In the genomic region with DNA sequence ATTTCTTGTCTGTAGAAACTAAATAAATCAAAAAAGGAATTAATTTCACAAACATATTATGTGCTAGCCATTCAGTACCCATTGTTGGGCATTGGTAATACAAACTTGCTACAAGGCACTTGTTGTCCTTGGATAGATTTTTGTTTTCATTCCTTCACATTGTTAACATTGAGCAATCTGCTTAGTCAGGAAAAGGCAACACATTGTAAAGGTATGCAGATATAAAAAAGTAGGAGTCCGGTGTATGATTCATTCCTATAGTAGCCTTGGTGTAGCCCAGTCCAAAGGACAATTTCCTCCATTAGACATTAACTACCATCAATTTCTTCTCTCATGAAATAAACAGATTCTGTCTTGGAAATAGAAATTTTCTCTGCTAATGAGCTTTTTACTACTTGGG, we compare ENCODE assay signal across 14 cellular contexts.
A peak's percentile ranks its signal among the peaks of the same experiment; 100 is the strongest.
DNase-seq lines count a peak whose midpoint lies in the region; ATAC-seq and FAIRE-seq lines count a peak whose summit lies in the region.
"Had no signal": no experiment of that assay in that cellular context is flagged by ENCODE, and none has a peak within 500 bp of the region (broad histone marks: within the 10 kb centered on the region; RNA-seq: fewer than 3 reads in every experiment).

No MANE protein-coding gene starts in this region.

- no peaks in the 10 kb centered on the region for H3K27me3 ChIP-seq in neuronal stem cell (ENCODE audit: control insufficient read depth in 3 of 3, insufficient read depth in 3 of 3, low read depth in 1 of 3, low read length in 3 of 3)

- H3K27ac ChIP-seq in epithelial cell of prostate (peak overlapping the region; percentile 51), neuronal stem cell (replicated peaks; ENCODE audit: low read length) (no peak overlapping the region)

- H2AK5ac ChIP-seq in neuronal stem cell (ENCODE audit: low read depth, low read length) = no peak overlapping the region

- peak; percentile 85 for DNase-seq in AG20443 (ENCODE audit: low spot score)
- peak; percentile 92 for DNase-seq in RCC 7860 (ENCODE audit: low spot score)
- peak; percentile 72 for DNase-seq in epithelial cell of prostate (ENCODE audit: low read depth, low spot score)
- peak; percentile 92 for DNase-seq in non-pigmented ciliary epithelial cell (ENCODE audit: low read depth)
- DNase-seq in amygdala (lab: John Stamatoyannopoulos, UW) = no peak
- DNase-seq in neuronal stem cell (ENCODE audit: low spot score) = no peak
- DNase-seq: CD8-positive, alpha-beta memory T cell; MM.1S; NCI-H774; occipital lobe had no signal

- no peak overlapping the region for H3K18ac ChIP-seq in neuronal stem cell (ENCODE audit: low read length)

- H2BK12ac ChIP-seq in neuronal stem cell (ENCODE audit: low read length) = no peak overlapping the region

- no peaks in the 10 kb centered on the region for H3K79me1 ChIP-seq in neuronal stem cell (ENCODE audit: low read depth, low read length)

- H3K14ac ChIP-seq in neuronal stem cell (ENCODE audit: low read length) = no peak overlapping the region

- no peak overlapping the region for H3K4me3 ChIP-seq in neuronal stem cell (ENCODE audit: low read length in 2 of 2)

- WGBS in neuronal stem cell (ENCODE audit: extremely low coverage in 2 of 2, insufficient read length in 2 of 2, insufficient replicate concordance in 1 of 2), 2 donors = no CpG with 5 or more reads among the region's 1 CpG

- peaks cover 5% of the 10 kb centered on the region for H3K9me3 Mint-ChIP-seq in activated T-helper 17 cell treated with anti-CD3 and anti-CD28 coated beads, Interleukin-2, amount 50 U/mL, for 72 hours
- H3K9me3 Mint-ChIP-seq: CD8-positive, alpha-beta memory T cell; central memory CD8-positive, alpha-beta T cell; T-helper 2 cell treated with Interferon-gamma antibody and Interleukin-4, amounts not matched to agents 5 μg/mL and 100 μg/mL, for 36 hours had no signal

- no peaks in the 10 kb centered on the region for H3K9me3 ChIP-seq in neuronal stem cell (replicated peaks in 1 of 2; ENCODE audit: control insufficient read depth in 2 of 2, insufficient read depth in 1 of 2, low read depth in 1 of 2, low read length in 2 of 2)

- H3K27me3 Mint-ChIP-seq in activated T-helper 17 cell treated with anti-CD3 and anti-CD28 coated beads, Interleukin-2, amount 50 U/mL, for 72 hours = no peaks in the 10 kb centered on the region
- H3K27me3 Mint-ChIP-seq: central memory CD8-positive, alpha-beta T cell had no signal

- ATAC-seq in activated T-helper 17 cell treated with anti-CD3 and anti-CD28 coated beads, Interleukin-2, amount 50 U/mL, for 72 hours (replicated peaks) = no peak
- no peak for ATAC-seq in HG03135 (IDR thresholded peaks at IDR 0.05; ENCODE audit: unreplicated experiment)

- no peaks in the 10 kb centered on the region for H3K4me1 Mint-ChIP-seq in activated T-helper 17 cell treated with anti-CD3 and anti-CD28 coated beads, Interleukin-2, amount 50 U/mL, for 72 hours
- H3K4me1 Mint-ChIP-seq: CD8-positive, alpha-beta memory T cell; central memory CD8-positive, alpha-beta T cell had no signal

- no peaks in the 10 kb centered on the region for H3K36me3 Mint-ChIP-seq in activated T-helper 17 cell treated with anti-CD3 and anti-CD28 coated beads, Interleukin-2, amount 50 U/mL, for 72 hours (ENCODE audit: low read depth)
- H3K36me3 Mint-ChIP-seq: CD8-positive, alpha-beta memory T cell had no signal

- no peak overlapping the region for H3K4ac ChIP-seq in neuronal stem cell (ENCODE audit: low read length)

- H4K91ac ChIP-seq in neuronal stem cell (ENCODE audit: low read depth, low read length, poor library complexity) = no peak overlapping the region

- FAIRE-seq in RCC 7860 (lab: Jason Lieb, UNC) = peak; percentile 93

- no peak overlapping the region for H3K23ac ChIP-seq in neuronal stem cell (ENCODE audit: low read depth, low read length, poor library complexity)

- H3K4me3 Mint-ChIP-seq in activated T-helper 17 cell treated with anti-CD3 and anti-CD28 coated beads, Interleukin-2, amount 50 U/mL, for 72 hours = no peak overlapping the region
- H3K4me3 Mint-ChIP-seq: CD8-positive, alpha-beta memory T cell; central memory CD8-positive, alpha-beta T cell; T-helper 2 cell treated with Interferon-gamma antibody and Interleukin-4, amounts not matched to agents 5 μg/mL and 100 μg/mL, for 36 hours had no signal

- no peak overlapping the region for H4K8ac ChIP-seq in neuronal stem cell (ENCODE audit: low read depth, low read length)

- H3K27ac Mint-ChIP-seq in activated T-helper 17 cell treated with anti-CD3 and anti-CD28 coated beads, Interleukin-2, amount 50 U/mL, for 72 hours = no peak overlapping the region
- H3K27ac Mint-ChIP-seq: CD8-positive, alpha-beta memory T cell; T-helper 2 cell treated with Interferon-gamma antibody and Interleukin-4, amounts not matched to agents 5 μg/mL and 100 μg/mL, for 36 hours had no signal

- H3K4me1 ChIP-seq in neuronal stem cell (ENCODE audit: control insufficient read depth in 2 of 2, insufficient read depth in 1 of 2, low read depth in 1 of 2, low read length in 2 of 2) = peaks cover 0 to 1% of the 10 kb centered on the region in 2 donors

- no peak overlapping the region for H3K4me2 ChIP-seq in neuronal stem cell (ENCODE audit: insufficient read depth, low read length, poor library complexity, severe bottlenecking)

- no peak overlapping the region for H2AFZ ChIP-seq in neuronal stem cell (ENCODE audit: low read length)

- no peak overlapping the region for H2BK5ac ChIP-seq in neuronal stem cell (ENCODE audit: low read length)

- no peaks in the 10 kb centered on the region for H3K36me3 ChIP-seq in neuronal stem cell (replicated peaks in 1 of 2; ENCODE audit: control insufficient read depth in 2 of 2, insufficient read depth in 2 of 2, low read length in 2 of 2)

- no peak overlapping the region for H2BK120ac ChIP-seq in neuronal stem cell (ENCODE audit: low read depth, low read length)

- H3K9ac ChIP-seq in neuronal stem cell (ENCODE audit: low read depth, low read length, poor library complexity) = no peak overlapping the region

- H2BK15ac ChIP-seq in neuronal stem cell (ENCODE audit: low read length) = no peak overlapping the region

Comparison
In these comparisons a context has a peak if more than half of its experiments do, and no peak if none do; other contexts are left out.
1. DNase-seq: peak in AG20443 (single experiment), RCC 7860 (single experiment), epithelial cell of prostate (single experiment) and non-pigmented ciliary epithelial cell (single experiment); none in amygdala (0 of 56) and neuronal stem cell (single experiment).